Comparison of ENCODE assay signal across 1 cellular context in the genomic region with DNA sequence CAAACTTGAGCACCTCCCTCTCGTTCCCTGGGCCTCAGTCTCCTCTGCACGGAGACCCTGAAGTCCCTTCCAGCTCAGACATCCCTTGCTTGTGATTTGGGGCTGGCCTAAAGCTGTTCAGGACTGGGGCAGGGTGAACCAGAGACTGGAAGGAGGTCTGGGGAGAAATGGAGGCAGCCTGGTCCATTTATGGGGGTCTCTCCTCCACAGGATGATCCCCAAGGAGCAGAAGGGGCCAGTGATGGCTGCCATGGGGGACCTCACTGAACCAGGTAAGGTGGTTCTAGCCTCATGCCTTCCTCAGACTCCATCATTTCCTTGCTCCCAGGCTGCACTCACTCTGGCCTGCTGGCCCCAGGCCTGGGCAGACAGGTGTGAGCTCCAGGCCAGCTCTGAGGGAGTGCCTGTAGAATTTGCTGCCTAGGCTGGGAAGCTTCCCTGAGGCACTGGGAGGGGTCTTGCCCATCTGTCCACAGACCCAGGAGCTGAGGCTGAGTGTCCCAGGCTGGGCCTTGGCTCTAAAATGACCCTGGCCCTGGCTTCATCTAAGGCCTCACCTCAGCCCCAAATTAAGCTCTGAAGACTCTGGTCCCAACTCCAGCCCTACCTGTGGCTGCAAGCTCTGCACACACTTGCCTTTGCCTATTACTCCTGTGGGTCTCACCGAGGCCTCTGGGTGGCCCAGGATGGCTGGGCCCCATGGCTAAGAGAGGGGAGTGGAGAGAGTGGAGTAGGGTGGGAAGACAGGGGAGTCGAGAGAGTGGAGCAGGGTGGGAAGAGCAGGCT.
TF ChIP-seq lines count a peak whose summit lies in the region.

No MANE protein-coding gene starts in this region.

TF ChIP-seq in K562, 482 proteins besides CTCF, POLR2A, EP300 and RAD21:
- TF ChIP-seq ZNF717 (CRISPR knock-in tag; IDR thresholded peaks at IDR 0.05), result no peak
- no peak for TF ChIP-seq PTRF (tag; IDR thresholded peaks at IDR 0.05)
- no peak for TF ChIP-seq CHCHD3 (CRISPR knock-in tag; IDR thresholded peaks at IDR 0.05)
- TF ChIP-seq, protein P1, sequence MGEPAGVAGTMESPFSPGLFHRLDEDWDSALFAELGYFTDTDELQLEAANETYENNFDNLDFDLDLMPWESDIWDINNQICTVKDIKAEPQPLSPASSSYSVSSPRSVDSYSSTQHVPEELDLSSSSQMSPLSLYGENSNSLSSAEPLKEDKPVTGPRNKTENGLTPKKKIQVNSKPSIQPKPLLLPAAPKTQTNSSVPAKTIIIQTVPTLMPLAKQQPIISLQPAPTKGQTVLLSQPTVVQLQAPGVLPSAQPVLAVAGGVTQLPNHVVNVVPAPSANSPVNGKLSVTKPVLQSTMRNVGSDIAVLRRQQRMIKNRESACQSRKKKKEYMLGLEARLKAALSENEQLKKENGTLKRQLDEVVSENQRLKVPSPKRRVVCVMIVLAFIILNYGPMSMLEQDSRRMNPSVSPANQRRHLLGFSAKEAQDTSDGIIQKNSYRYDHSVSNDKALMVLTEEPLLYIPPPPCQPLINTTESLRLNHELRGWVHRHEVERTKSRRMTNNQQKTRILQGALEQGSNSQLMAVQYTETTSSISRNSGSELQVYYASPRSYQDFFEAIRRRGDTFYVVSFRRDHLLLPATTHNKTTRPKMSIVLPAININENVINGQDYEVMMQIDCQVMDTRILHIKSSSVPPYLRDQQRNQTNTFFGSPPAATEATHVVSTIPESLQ (CRISPR knock-in tag; IDR thresholded peaks at IDR 0.05), result no peak
- no peak for TF ChIP-seq GABPB2 (CRISPR knock-in tag; conservative IDR thresholded peaks at IDR 0.05)
- TF ChIP-seq MAZ (CRISPR knock-in tag; conservative IDR thresholded peaks at IDR 0.05 in 1 of 2, IDR thresholded peaks at IDR 0.05 in 1 of 2), result no peak
- TF ChIP-seq FUS (optimal IDR thresholded peaks at IDR 0.05; ENCODE audit: low read depth, low read length), result no peak
- TF ChIP-seq HLTF (IDR thresholded peaks at IDR 0.05), result no peak
- TF ChIP-seq, protein P2, sequence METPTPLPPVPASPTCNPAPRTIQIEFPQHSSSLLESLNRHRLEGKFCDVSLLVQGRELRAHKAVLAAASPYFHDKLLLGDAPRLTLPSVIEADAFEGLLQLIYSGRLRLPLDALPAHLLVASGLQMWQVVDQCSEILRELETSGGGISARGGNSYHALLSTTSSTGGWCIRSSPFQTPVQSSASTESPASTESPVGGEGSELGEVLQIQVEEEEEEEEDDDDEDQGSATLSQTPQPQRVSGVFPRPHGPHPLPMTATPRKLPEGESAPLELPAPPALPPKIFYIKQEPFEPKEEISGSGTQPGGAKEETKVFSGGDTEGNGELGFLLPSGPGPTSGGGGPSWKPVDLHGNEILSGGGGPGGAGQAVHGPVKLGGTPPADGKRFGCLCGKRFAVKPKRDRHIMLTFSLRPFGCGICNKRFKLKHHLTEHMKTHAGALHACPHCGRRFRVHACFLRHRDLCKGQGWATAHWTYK (CRISPR knock-in tag; IDR thresholded peaks at IDR 0.05), result no peak
- TF ChIP-seq CREBBP (IDR thresholded peaks at IDR 0.05; ENCODE audit: low read depth, low read length), result no peak
- TF ChIP-seq, protein P3, sequence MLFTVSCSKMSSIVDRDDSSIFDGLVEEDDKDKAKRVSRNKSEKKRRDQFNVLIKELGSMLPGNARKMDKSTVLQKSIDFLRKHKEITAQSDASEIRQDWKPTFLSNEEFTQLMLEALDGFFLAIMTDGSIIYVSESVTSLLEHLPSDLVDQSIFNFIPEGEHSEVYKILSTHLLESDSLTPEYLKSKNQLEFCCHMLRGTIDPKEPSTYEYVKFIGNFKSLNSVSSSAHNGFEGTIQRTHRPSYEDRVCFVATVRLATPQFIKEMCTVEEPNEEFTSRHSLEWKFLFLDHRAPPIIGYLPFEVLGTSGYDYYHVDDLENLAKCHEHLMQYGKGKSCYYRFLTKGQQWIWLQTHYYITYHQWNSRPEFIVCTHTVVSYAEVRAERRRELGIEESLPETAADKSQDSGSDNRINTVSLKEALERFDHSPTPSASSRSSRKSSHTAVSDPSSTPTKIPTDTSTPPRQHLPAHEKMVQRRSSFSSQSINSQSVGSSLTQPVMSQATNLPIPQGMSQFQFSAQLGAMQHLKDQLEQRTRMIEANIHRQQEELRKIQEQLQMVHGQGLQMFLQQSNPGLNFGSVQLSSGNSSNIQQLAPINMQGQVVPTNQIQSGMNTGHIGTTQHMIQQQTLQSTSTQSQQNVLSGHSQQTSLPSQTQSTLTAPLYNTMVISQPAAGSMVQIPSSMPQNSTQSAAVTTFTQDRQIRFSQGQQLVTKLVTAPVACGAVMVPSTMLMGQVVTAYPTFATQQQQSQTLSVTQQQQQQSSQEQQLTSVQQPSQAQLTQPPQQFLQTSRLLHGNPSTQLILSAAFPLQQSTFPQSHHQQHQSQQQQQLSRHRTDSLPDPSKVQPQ (CRISPR knock-in tag; IDR thresholded peaks at IDR 0.05; ENCODE audit: borderline replicate concordance), result no peak
